Comparison of ENCODE assay signal across 14 cellular contexts in genomic region chr10:103445366-103445765, GRCh38. TPM values are rescaled to one million over a fixed set of nuclear protein-coding genes. Genes with fewer than 3 reads are reported as not detected.
DNase-seq lines count a peak whose midpoint lies in the region; ATAC-seq and TF ChIP-seq lines count a peak whose summit lies in the region.
"Had no signal": no experiment of that assay in that cellular context is flagged by ENCODE, and none has a peak within 500 bp of the region (broad histone marks: within the 10 kb centered on the region; RNA-seq: fewer than 3 reads in every experiment).

No MANE protein-coding gene starts in this region.

- H3K4me3 ChIP-seq in mucosa of rectum (ENCODE audit: low read length in 2 of 2) (no peak overlapping the region), suprapubic skin (no peak overlapping the region), PC-3 (ENCODE audit: low read length) (no peak overlapping the region)

- TF ChIP-seq POLR2A in suprapubic skin (IDR thresholded peaks at IDR 0.05), result no peak

- H3K9ac ChIP-seq in mucosa of rectum (ENCODE audit: low read depth in 1 of 2, low read length in 2 of 2) (no peak overlapping the region), PC-3 (ENCODE audit: low read length) (no peak overlapping the region)

- H3K4me1 Mint-ChIP-seq in IgD-negative memory B cell, result peaks cover 15 to 21% (median 17%) of the 10 kb centered on the region in 3 donors
- H3K4me1 Mint-ChIP-seq: brain had no signal

- 81 to 89% (median 85%) methylated on average over 9 of the region's 9 CpGs for WGBS in adipose tissue, 3 donors
- WGBS in suprapubic skin, result 78% methylated on average over 9 of the region's 9 CpGs

- H3K36me3 Mint-ChIP-seq in IgD-negative memory B cell, result peaks cover 6% of the 10 kb centered on the region

- DNase-seq in suprapubic skin (ENCODE audit: low spot score in 2 of 2) (no peak), PC-3 (no peak), SIG-M5 treated with dmso at 0.1 percent for 504 hours (lab: John Stamatoyannopoulos, UW; ENCODE audit: unreplicated experiment) (no peak), DMS79 treated with DMSO at 0.1 percent for 48 hours (lab: John Stamatoyannopoulos, UW) (no peak)
- no peak for DNase-seq in activated effector memory CD4-positive, alpha-beta T cell treated with anti-CD3 and anti-CD28 coated beads, Interleukin-2, amount 50 U/mL, for 16 hours
- DNase-seq: COR-L47, mesendoderm, NCI-H1105 had no signal

- no peak overlapping the region for H3K4me2 ChIP-seq in PC-3 (ENCODE audit: low read length)

- TF ChIP-seq EP300 in suprapubic skin (IDR thresholded peaks at IDR 0.05), result no peak

- H3K9me2 ChIP-seq in PC-3 (replicated peaks; ENCODE audit: low read length), result no peaks in the 10 kb centered on the region

- no peaks in the 10 kb centered on the region for H3K27me3 Mint-ChIP-seq in IgD-negative memory B cell
- H3K27me3 Mint-ChIP-seq: brain had no signal

- no peaks in the 10 kb centered on the region for H3K79me2 ChIP-seq in PC-3 (ENCODE audit: low read length)

- CTCF ChIA-PET in PC-3 (lab: Charles Lee), result interaction anchor here (0.7 kb wide), 1 partner anchor 16 kb away, joined by 3 read pairs; no protein-coding TSS in a partner anchor

- no peaks in the 10 kb centered on the region for H3F3A ChIP-seq in PC-3 (ENCODE audit: low read length, unreplicated experiment)

- H3K9me3 ChIP-seq in mucosa of rectum (ENCODE audit: control insufficient read depth in 2 of 2, low read length in 2 of 2) (no peaks in the 10 kb centered on the region), suprapubic skin (no peaks in the 10 kb centered on the region), PC-3 (ENCODE audit: low read length) (no peaks in the 10 kb centered on the region)

- H3K27ac ChIP-seq in adipose tissue (ENCODE audit: low read depth, low read length) (peak overlapping the region; percentile 79), mucosa of rectum (ENCODE audit: low read depth in 2 of 2, low read length in 2 of 2) (peak overlapping the region; percentile 66 to 70), suprapubic skin (peak overlapping the region; percentile 87), PC-3 (ENCODE audit: low read length) (no peak overlapping the region)
- H3K27ac ChIP-seq: VCaP had no signal

- ATAC-seq in PC-3, result no peak

- H3K4me3 Mint-ChIP-seq in IgD-negative memory B cell, result no peak overlapping the region
- H3K4me3 Mint-ChIP-seq: brain had no signal

- TF ChIP-seq CTCF in suprapubic skin (IDR thresholded peaks at IDR 0.05) (no peak), PC-3 (conservative IDR thresholded peaks at IDR 0.05; ENCODE audit: low read depth, low read length) (no peak)

- peak overlapping the region in 2 of 3 donors; percentile 26 to 70 for H3K27ac Mint-ChIP-seq in IgD-negative memory B cell

- POLR2A ChIA-PET in PC-3 (lab: Charles Lee; ENCODE audit: unreplicated experiment), result no interaction called here

- H2AFZ ChIP-seq in PC-3 (ENCODE audit: low read length), result no peak overlapping the region

- BruUV-seq in PC-3 (replicated peaks; lab: Mats Ljungman, UMichigan), result no TSS peak

- H4K20me1 ChIP-seq in PC-3 (ENCODE audit: low read length), result no peaks in the 10 kb centered on the region

- H3K27me3 ChIP-seq in mucosa of rectum (ENCODE audit: control insufficient read depth in 2 of 2, insufficient read depth in 2 of 2, low read length in 2 of 2) (no peaks in the 10 kb centered on the region), suprapubic skin (no peaks in the 10 kb centered on the region), PC-3 (ENCODE audit: low read length) (no peaks in the 10 kb centered on the region)

- H3K36me3 ChIP-seq in mucosa of rectum (ENCODE audit: control insufficient read depth in 2 of 2, insufficient read depth in 2 of 2, low read length in 2 of 2) (peaks cover 56 to 70% of the 10 kb centered on the region in 2 donors), suprapubic skin (peaks cover 79% of the 10 kb centered on the region), PC-3 (ENCODE audit: low read depth, low read length) (peaks cover 5% of the 10 kb centered on the region; the same call in 1 of the 2 replicates)

- H3K4me1 ChIP-seq in mucosa of rectum (ENCODE audit: control insufficient read depth in 2 of 2, insufficient read depth in 2 of 2, low read length in 2 of 2) (peaks cover 13 to 22% of the 10 kb centered on the region in 2 donors), suprapubic skin (peaks cover 57% of the 10 kb centered on the region), PC-3 (ENCODE audit: insufficient read depth, low read length) (peaks cover 7% of the 10 kb centered on the region)

- no peaks in the 10 kb centered on the region for H3K9me3 Mint-ChIP-seq in IgD-negative memory B cell
- H3K9me3 Mint-ChIP-seq: brain had no signal

- intact Hi-C loops in PC-3 (cut with micrococcal nuclease), result no loop called here

RNA-seq across cellular contexts. Expression of gene CALHM2, which starts 6.8 kb away (rescaled TPM):
- polyA plus RNA-seq in IgD-negative memory B cell, result 35.0 TPM
- 10 to 100 TPM in 2 of 3 donors, 1 to 10 TPM in 1; 6.6 to 95.5 (median 38.1) TPM for polyA plus RNA-seq in adipose tissue
- total RNA-seq in suprapubic skin, result 10 to 100 TPM; 13.7 to 17.9 (median 16.3) TPM
- total RNA-seq in PC-3 (2014; rRNA removed), result 1.3 and 2.0 TPM in 2 replicates

RNA-seq across cellular contexts. Expression of gene CALHM1, which starts 13.3 kb away (rescaled TPM):
- 1.4 TPM for polyA plus RNA-seq in IgD-negative memory B cell
- not detected for polyA plus RNA-seq in adipose tissue
- total RNA-seq in suprapubic skin, result not detected
- not detected in 2 replicates for total RNA-seq in PC-3 (2014; rRNA removed)
- total RNA-seq: posterior vena cava had no signal

RNA-seq across cellular contexts. Expression of gene CALHM3, which starts 33.7 kb away (rescaled TPM):
- polyA plus RNA-seq in IgD-negative memory B cell (not detected), adipose tissue (under 1 TPM in 1 of 3 donors, not detected in 2; 0.37 TPM)
- total RNA-seq in suprapubic skin (not detected), PC-3 (2014; rRNA removed) (2.3 and 4.1 TPM in 2 replicates)
- total RNA-seq: posterior vena cava had no signal

RNA-seq across cellular contexts. Expression of gene NEURL1, which starts 48.1 kb away (rescaled TPM):
- polyA plus RNA-seq in IgD-negative memory B cell (0.35 TPM), adipose tissue (1 to 10 TPM in 1 of 3 donors, under 1 TPM in 1, not detected in 1; 0.51 to 9.8 TPM)
- total RNA-seq in suprapubic skin (under 1 TPM in 2 of 4 donors, not detected in 2; 0.18 to 0.30 TPM), PC-3 (2014; rRNA removed) (1.7 and 3.5 TPM in 2 replicates)

RNA-seq across cellular contexts. Expression of gene PDCD11, which starts 48.9 kb away (rescaled TPM):
- 13.5 TPM for polyA plus RNA-seq in IgD-negative memory B cell
- polyA plus RNA-seq in adipose tissue, result 10 to 100 TPM in 2 of 3 donors, 1 to 10 TPM in 1; 8.6 to 15.6 (median 14.8) TPM
- 10 to 100 TPM; 26.4 to 38.3 (median 29.3) TPM for total RNA-seq in suprapubic skin
- total RNA-seq in PC-3 (2014; rRNA removed), result 41.9 and 50.9 TPM in 2 replicates
